Comparison of ENCODE assay signal across 16 cellular contexts in genomic region chr16:57889522-57889921, GRCh38.
A peak's percentile ranks its signal among the peaks of the same experiment; 100 is the strongest.
DNase-seq lines count a peak whose midpoint lies in the region; ATAC-seq and TF ChIP-seq lines count a peak whose summit lies in the region.
"Had no signal": no experiment of that assay in that cellular context is flagged by ENCODE, and none has a peak within 500 bp of the region (broad histone marks: within the 10 kb centered on the region; RNA-seq: fewer than 3 reads in every experiment).

No MANE protein-coding gene starts in this region.

- H4K20me1 ChIP-seq in IMR-90 (ENCODE audit: insufficient read depth, low read length), result no peaks in the 10 kb centered on the region
- H4K20me1 ChIP-seq in OCI-LY7 (ENCODE audit: insufficient read depth, low read length), result no peaks in the 10 kb centered on the region
- H4K20me1 ChIP-seq: BLaER1 treated with 17β-estradiol and CSF1 and Interleukin-3, amounts not matched to agents 10 nM and 100 nM had no signal

- no peaks in the 10 kb centered on the region for H3K9me3 ChIP-seq in IMR-90 (ENCODE audit: control insufficient read depth, insufficient read depth, low read length)
- H3K9me3 ChIP-seq in OCI-LY7 (ENCODE audit: low read length), result no peaks in the 10 kb centered on the region

- H2AFZ ChIP-seq in IMR-90 (replicated peaks; ENCODE audit: low read length, poor library complexity) (peak overlapping the region; percentile 44), OCI-LY7 (ENCODE audit: low read length) (no peak overlapping the region)
- H2AFZ ChIP-seq: GM23338, PC-9 had no signal

- TF ChIP-seq CTCF in IMR-90 (conservative IDR thresholded peaks at IDR 0.05; ENCODE audit: low read depth, low read length), result no peak
- TF ChIP-seq CTCF in OCI-LY7 (conservative IDR thresholded peaks at IDR 0.05; ENCODE audit: low read length), result no peak

- H2AK9ac ChIP-seq in IMR-90 (replicated peaks; ENCODE audit: low read depth, low read length, poor library complexity), result no peak overlapping the region

- H4K8ac ChIP-seq in IMR-90 (ENCODE audit: low read depth in 2 of 2, low read length in 2 of 2), result peak overlapping the region; percentile 42 to 57; a peak in 3 of 4 replicates

- H3K4me1 ChIP-seq in IMR-90 (ENCODE audit: control insufficient read depth, insufficient read depth, low read length) (peaks cover 10% of the 10 kb centered on the region), OCI-LY7 (ENCODE audit: insufficient read depth, low read length, poor library complexity, severe bottlenecking) (no peaks in the 10 kb centered on the region)

- H3K4me3 Mint-ChIP-seq in stimulated activated effector memory CD8-positive, alpha-beta T cell treated with anti-CD3 and anti-CD28 coated beads, Interleukin-12 subunit alpha, Interleukin-12 subunit beta, amount 100 ng/mL, for 72 hours, result no peak overlapping the region
- no peak overlapping the region for H3K4me3 Mint-ChIP-seq in T-cell
- H3K4me3 Mint-ChIP-seq: GM23338 had no signal

- H2BK5ac ChIP-seq in IMR-90 (ENCODE audit: low read depth, low read length, poor library complexity, severe bottlenecking), result no peak overlapping the region

- H3K36me3 ChIP-seq in IMR-90 (ENCODE audit: control insufficient read depth, insufficient read depth, low read length) (no peaks in the 10 kb centered on the region), OCI-LY7 (ENCODE audit: insufficient read depth, low read length) (no peaks in the 10 kb centered on the region)
- H3K36me3 ChIP-seq: BLaER1 treated with 17β-estradiol and CSF1 and Interleukin-3, amounts not matched to agents 10 nM and 100 nM had no signal

- H3K36me3 Mint-ChIP-seq in stimulated activated effector memory CD8-positive, alpha-beta T cell treated with anti-CD3 and anti-CD28 coated beads, Interleukin-12 subunit alpha, Interleukin-12 subunit beta, amount 100 ng/mL, for 72 hours, result no peaks in the 10 kb centered on the region
- no peaks in the 10 kb centered on the region for H3K36me3 Mint-ChIP-seq in T-cell

- peaks cover 26% of the 10 kb centered on the region for H3K27me3 ChIP-seq in IMR-90 (ENCODE audit: control insufficient read depth, insufficient read depth, low read length)
- H3K27me3 ChIP-seq: BLaER1 treated with 17β-estradiol and CSF1 and Interleukin-3, amounts not matched to agents 10 nM and 100 nM had no signal

- CTCF ChIA-PET in IMR-90 (lab: Yijun Ruan, JAX), result interaction anchor here (1.3 to 1.5 kb wide), 2 partner anchors 26 to 238 kb away, joined by 3 read pairs; no protein-coding TSS in a partner anchor
- CTCF ChIA-PET in T-cell (lab: Charles Lee), result interaction anchor here in 1 of 2 donors (1.4 kb wide), 1 partner anchor 9 kb away, joined by 3 read pairs; no protein-coding TSS in a partner anchor
- CTCF ChIA-PET in OCI-LY7 (lab: Charles Lee; ENCODE audit: unreplicated experiment), result no interaction called here

- H3K4me2 ChIP-seq in IMR-90 (ENCODE audit: low read depth, low read length), result no peak overlapping the region
- H3K4me2 ChIP-seq in OCI-LY7 (ENCODE audit: low read length), result no peak overlapping the region
- H3K4me2 ChIP-seq: GM23338, PC-9 had no signal

- DNase-seq in IMR-90 (no peak), amniotic epithelial cell (ENCODE audit: low read depth) (peak; percentile 63), kidney tubule cell (ENCODE audit: low spot score) (peak; percentile 28), iPS-NIHi7 (ENCODE audit: extremely low spot score) (no peak), T-cell (no peak), OCI-LY7 (ENCODE audit: low spot score) (no peak)
- no peak for DNase-seq in stimulated activated effector memory CD8-positive, alpha-beta T cell treated with anti-CD3 and anti-CD28 coated beads, Interleukin-12 subunit alpha, Interleukin-12 subunit beta, amount 100 ng/mL, for 72 hours (ENCODE audit: low spot score in 2 of 2)
- DNase-seq: DMS153, KBM-7, NCI-H1092, NCI-H1694 treated with DMSO at 0.1 percent for 48 hours, NCI-H446, NCI-H748 treated with DMSO at 0.1 percent for 48 hours, PC-9 had no signal

- WGBS in IMR-90 (ENCODE audit: extremely low coverage in 2 of 2, insufficient read length in 1 of 2), 2 experiments, result no CpG with 5 or more reads among the region's 4 CpGs

- TF ChIP-seq POLR2A in IMR-90 (IDR thresholded peaks at IDR 0.05; ENCODE audit: low read depth, low read length), result no peak

- intact Hi-C loops in IMR-90 (cut with micrococcal nuclease), result no loop called here
- intact Hi-C loops in OCI-LY7 (cut with micrococcal nuclease; ENCODE audit: unreplicated experiment), result no loop called here

- peaks cover 16% of the 10 kb centered on the region for H3K9me1 ChIP-seq in IMR-90 (ENCODE audit: insufficient read depth, low read length)

- no peaks in the 10 kb centered on the region for H3K79me1 ChIP-seq in IMR-90 (ENCODE audit: low read depth in 1 of 2, low read length in 2 of 2)

- H3K23ac ChIP-seq in IMR-90 (ENCODE audit: low read depth, low read length), result peak overlapping the region; percentile 69; the same call in 1 of the 2 replicates

- dilution Hi-C loops in IMR-90 (cut with HindIII; ENCODE audit: low sequenced_read_pairs, unreplicated experiment), result no loop called here

- in situ Hi-C loops in IMR-90 (cut with MboI; ENCODE audit: low sequenced_read_pairs), result no loop called here

- POLR2A ChIA-PET in IMR-90 (lab: Charles Lee; ENCODE audit: unreplicated experiment) (no interaction called here), T-cell (lab: Charles Lee) (interaction anchor here in 1 of 2 donors (0.6 kb wide), 1 partner anchor 9 kb away, joined by 3 read pairs; no protein-coding TSS in a partner anchor), OCI-LY7 (lab: Charles Lee) (no interaction called here)

- H4K5ac ChIP-seq in IMR-90 (ENCODE audit: low read depth, low read length), result no peak overlapping the region

- no peak overlapping the region; the same call in 1 of the 2 replicates for H2BK20ac ChIP-seq in IMR-90 (ENCODE audit: low read depth, low read length)

- H3K9me3 Mint-ChIP-seq in stimulated activated effector memory CD8-positive, alpha-beta T cell treated with anti-CD3 and anti-CD28 coated beads, Interleukin-12 subunit alpha, Interleukin-12 subunit beta, amount 100 ng/mL, for 72 hours, result no peaks in the 10 kb centered on the region
- H3K9me3 Mint-ChIP-seq in T-cell, result no peaks in the 10 kb centered on the region
- H3K9me3 Mint-ChIP-seq: GM23338 had no signal

- peaks cover 20% of the 10 kb centered on the region for H3K4me1 Mint-ChIP-seq in stimulated activated effector memory CD8-positive, alpha-beta T cell treated with anti-CD3 and anti-CD28 coated beads, Interleukin-12 subunit alpha, Interleukin-12 subunit beta, amount 100 ng/mL, for 72 hours
- H3K4me1 Mint-ChIP-seq in T-cell, result peaks cover 5 to 10% (median 9%) of the 10 kb centered on the region in 3 donors

- no peak overlapping the region for H3K56ac ChIP-seq in IMR-90 (ENCODE audit: extremely low read depth, insufficient read depth, low read length)

- H3K4ac ChIP-seq in IMR-90 (ENCODE audit: low read depth, low read length), result peak overlapping the region; percentile 57; the same call in 1 of the 2 replicates

- H3K79me2 ChIP-seq in OCI-LY7 (ENCODE audit: insufficient read depth, low read depth, low read length), result no peaks in the 10 kb centered on the region

- no peak overlapping the region for H3K14ac ChIP-seq in IMR-90 (replicated peaks; ENCODE audit: low read depth, low read length)

- H3K9me2 ChIP-seq in OCI-LY7 (ENCODE audit: insufficient read depth, low read length), result no peaks in the 10 kb centered on the region

- H3K27ac ChIP-seq in IMR-90 (ENCODE audit: insufficient read depth, low read length) (no peak overlapping the region), OCI-LY7 (ENCODE audit: low read depth, low read length, poor library complexity, severe bottlenecking) (no peak overlapping the region)
- H3K27ac ChIP-seq: PC-9 had no signal

- H3K27ac Mint-ChIP-seq in stimulated activated effector memory CD8-positive, alpha-beta T cell treated with anti-CD3 and anti-CD28 coated beads, Interleukin-12 subunit alpha, Interleukin-12 subunit beta, amount 100 ng/mL, for 72 hours, result no peak overlapping the region
- no peak overlapping the region for H3K27ac Mint-ChIP-seq in T-cell
- H3K27ac Mint-ChIP-seq: GM23338 had no signal

- H2BK15ac ChIP-seq in IMR-90 (ENCODE audit: low read depth, low read length), result no peak overlapping the region; the same call in 2 of the 3 replicates

- no peak for TF ChIP-seq RAD21 in IMR-90 (IDR thresholded peaks at IDR 0.05; ENCODE audit: low read length)

- H3K4me3 ChIP-seq in IMR-90 (ENCODE audit: insufficient read depth, low read depth, low read length), result no peak overlapping the region
- H3K4me3 ChIP-seq in OCI-LY7 (ENCODE audit: low read depth, low read length, poor library complexity, severe bottlenecking), result no peak overlapping the region
- H3K4me3 ChIP-seq: BLaER1 treated with 17β-estradiol and CSF1 and Interleukin-3, amounts not matched to agents 10 nM and 100 nM; GM23338; PC-9 had no signal

- no TSS peak for BruUV-seq in IMR-90 (replicated peaks; lab: Mats Ljungman, UMichigan)
- BruUV-seq in OCI-LY7 (replicated peaks; lab: Mats Ljungman, UMichigan), result no TSS peak

- H3K27me3 Mint-ChIP-seq in T-cell, result peaks cover 51 to 60% of the 10 kb centered on the region in 2 donors

- H2AK5ac ChIP-seq in IMR-90 (ENCODE audit: low read depth, low read length), result peak overlapping the region; percentile 23; the same call in 1 of the 2 replicates

- no peak overlapping the region for H3K18ac ChIP-seq in IMR-90 (ENCODE audit: low read depth, low read length)

- ATAC-seq in IMR-90 (ENCODE audit: low read depth) (no peak), T-cell (replicated peaks in 1 of 4) (no peak)
- ATAC-seq in stimulated activated effector memory CD8-positive, alpha-beta T cell treated with anti-CD3 and anti-CD28 coated beads, Interleukin-12 subunit alpha, Interleukin-12 subunit beta, amount 100 ng/mL, for 72 hours, result peak; percentile 64
- ATAC-seq: GM23338 had no signal

- 0 out of 2 replicates have a peak overlapping the region, but pooled peaks have one; percentile 12 for H2BK120ac ChIP-seq in IMR-90 (ENCODE audit: low read depth, low read length)

- H3K9ac ChIP-seq in IMR-90 (ENCODE audit: low read depth, low read length), result no peak overlapping the region

- peak overlapping the region; percentile 23; the same call in 1 of the 2 replicates for H4K91ac ChIP-seq in IMR-90 (ENCODE audit: insufficient read depth, low read depth, low read length)

TF ChIP-seq in IMR-90, 13 proteins besides CTCF, POLR2A, EP300 and RAD21:
- TF ChIP-seq MAFK (IDR thresholded peaks at IDR 0.05; ENCODE audit: low read depth, low read length) (no peak), USF2 (IDR thresholded peaks at IDR 0.05; ENCODE audit: low read depth, low read length) (no peak), CHD1 (IDR thresholded peaks at IDR 0.05; ENCODE audit: low read depth, low read length) (no peak), CEBPB (IDR thresholded peaks at IDR 0.05; ENCODE audit: low read depth, low read length) (peak; percentile 56)
TF ChIP-seq in IMR-90: peak in this region for 1.

Comparison
In these comparisons a context has a peak if more than half of its experiments do, and no peak if none do; other contexts are left out.
1. DNase-seq: peak in amniotic epithelial cell (single experiment) and kidney tubule cell (single experiment); none in IMR-90 (single experiment), stimulated activated effector memory CD8-positive, alpha-beta T cell treated with anti-CD3 and anti-CD28 coated beads, Interleukin-12 subunit alpha, Interleukin-12 subunit beta, amount 100 ng/mL, for 72 hours (0 of 2), iPS-NIHi7 (single experiment), T-cell (0 of 34) and OCI-LY7 (single experiment).